In genomic region chr6:40194771-40195170, GRCh38 we compare ENCODE assay signal across 26 cellular contexts.
"Had no signal": no experiment of that assay in that cellular context is flagged by ENCODE, and none has a peak within 500 bp of the region (broad histone marks: within the 10 kb centered on the region; RNA-seq: fewer than 3 reads in every experiment).

No MANE protein-coding gene starts in this region.

- ATAC-seq: gastrocnemius medialis; left lung; mucosa of descending colon; natural killer cell treated with Interleukin-12 subunit alpha and Interleukin-12 subunit beta and Interleukin-15 and Interleukin-18, amount 100 ng/mL, for 72 hours; right lobe of liver; stimulated activated naive B cell treated with anti-CD40 and anti-IgM and Interleukin-4, amounts not matched to agents 10 μg/mL and 1 μg/mL and 100 μg/mL, for 72 hours had no signal

- H3K4me1 ChIP-seq: gastrocnemius medialis, left lung, parathyroid adenoma, right lobe of liver, tibial nerve, upper lobe of left lung, uterus had no signal

- H3K9me3 Mint-ChIP-seq: mesothelial cell of epicardium; natural killer cell treated with Interleukin-12 subunit alpha and Interleukin-12 subunit beta and Interleukin-15 and Interleukin-18, amount 100 ng/mL, for 72 hours; neural crest cell; stimulated activated naive B cell treated with anti-CD40 and anti-IgM and Interleukin-4, amounts not matched to agents 10 μg/mL and 1 μg/mL and 100 μg/mL, for 72 hours; stimulated activated naive CD8-positive, alpha-beta T cell treated with anti-CD3 and anti-CD28 coated beads, Interleukin-15, Interleukin-2, amounts not matched to agents 100 ng/mL and 50 ng/mL, for 24 hours had no signal

- H2AFZ ChIP-seq: parathyroid adenoma had no signal

- H3K79me2 ChIP-seq: parathyroid adenoma had no signal

- H3K4me3 Mint-ChIP-seq: mesothelial cell of epicardium; natural killer cell treated with Interleukin-12 subunit alpha and Interleukin-12 subunit beta and Interleukin-15 and Interleukin-18, amount 100 ng/mL, for 72 hours; neural crest cell; stimulated activated naive B cell treated with anti-CD40 and anti-IgM and Interleukin-4, amounts not matched to agents 10 μg/mL and 1 μg/mL and 100 μg/mL, for 72 hours; stimulated activated naive CD8-positive, alpha-beta T cell treated with anti-CD3 and anti-CD28 coated beads, Interleukin-15, Interleukin-2, amounts not matched to agents 100 ng/mL and 50 ng/mL, for 24 hours had no signal

- H3K27ac Mint-ChIP-seq: mesothelial cell of epicardium; natural killer cell treated with Interleukin-12 subunit alpha and Interleukin-12 subunit beta and Interleukin-15 and Interleukin-18, amount 100 ng/mL, for 72 hours; progenitor cell of endocrine pancreas; stimulated activated naive B cell treated with anti-CD40 and anti-IgM and Interleukin-4, amounts not matched to agents 10 μg/mL and 1 μg/mL and 100 μg/mL, for 72 hours; stimulated activated naive CD8-positive, alpha-beta T cell treated with anti-CD3 and anti-CD28 coated beads, Interleukin-15, Interleukin-2, amounts not matched to agents 100 ng/mL and 50 ng/mL, for 24 hours had no signal

- H3K36me3 Mint-ChIP-seq: mesothelial cell of epicardium; naive B cell; natural killer cell treated with Interleukin-12 subunit alpha and Interleukin-12 subunit beta and Interleukin-15 and Interleukin-18, amount 100 ng/mL, for 72 hours; stimulated activated naive B cell treated with anti-CD40 and anti-IgM and Interleukin-4, amounts not matched to agents 10 μg/mL and 1 μg/mL and 100 μg/mL, for 72 hours had no signal

- H3K27me3 ChIP-seq: gastrocnemius medialis, left lung, neutrophil, right lobe of liver, tibial nerve, upper lobe of left lung, uterus had no signal

- H3K27me3 Mint-ChIP-seq: stimulated activated naive CD8-positive, alpha-beta T cell treated with anti-CD3 and anti-CD28 coated beads, Interleukin-15, Interleukin-2, amounts not matched to agents 100 ng/mL and 50 ng/mL, for 24 hours had no signal

- H3K4me3 ChIP-seq: dorsolateral prefrontal cortex, gastrocnemius medialis, left lung, mucosa of descending colon, right lobe of liver, thoracic aorta, tibial nerve, upper lobe of left lung, uterus had no signal

- H3K9me3 ChIP-seq: gastrocnemius medialis, left lung, mucosa of descending colon, neutrophil, right lobe of liver, thoracic aorta, tibial nerve, upper lobe of left lung, uterus had no signal

- H3K27ac ChIP-seq: dorsolateral prefrontal cortex, gastrocnemius medialis, left lung, neutrophil, parathyroid adenoma, right lobe of liver, thoracic aorta, tibial nerve, upper lobe of left lung, uterus had no signal

- H3K9ac ChIP-seq: parathyroid adenoma had no signal

- H3K36me3 ChIP-seq: gastrocnemius medialis, left lung, neutrophil, right lobe of liver, thoracic aorta, tibial nerve, upper lobe of left lung, uterus had no signal

- H3K4me1 Mint-ChIP-seq: mesothelial cell of epicardium, neural crest cell had no signal

- DNase-seq: dorsolateral prefrontal cortex; effector CD4-positive, alpha-beta T cell; foreskin fibroblast; gastrocnemius medialis; head of caudate nucleus; kidney; left lung; mesenchymal stem cell; mucosa of descending colon; naive B cell; right lobe of liver; small intestine; stimulated activated CD4-positive, alpha-beta T cell treated with anti-CD3 and anti-CD28 coated beads, Interleukin-15, amount 100 ng/mL, for 24 hours; stimulated activated CD4-positive, alpha-beta T cell treated with anti-CD3 and anti-CD28 coated beads, Interleukin-2, amount 100 ng/mL, for 48 hours; stimulated activated naive B cell treated with anti-CD40 and anti-IgM and Interleukin-4, amounts not matched to agents 10 μg/mL and 1 μg/mL and 100 μg/mL, for 72 hours; upper lobe of left lung; uterus had no signal
